In genomic region chr13:45046445-45046844, GRCh38 we compare ENCODE assay signal across 1 cellular context.
TF ChIP-seq lines count a peak whose summit lies in the region.

No MANE protein-coding gene starts in this region.

TF ChIP-seq in H1, 55 proteins besides CTCF, POLR2A, EP300 and RAD21:
- TF ChIP-seq GTF2F1 (IDR thresholded peaks at IDR 0.05; ENCODE audit: borderline replicate concordance, low read depth, low read length) (no peak), EZH2 (IDR thresholded peaks at IDR 0.05; ENCODE audit: low read depth, low read length, severe bottlenecking) (no peak), CREB1 (IDR thresholded peaks at IDR 0.05) (no peak), ASH2L (IDR thresholded peaks at IDR 0.05; ENCODE audit: low read length) (no peak), POU5F1 (IDR thresholded peaks at IDR 0.05; ENCODE audit: low read depth, low read length) (no peak), ATF2 (IDR thresholded peaks at IDR 0.05; ENCODE audit: low read length) (no peak), SAP30 (IDR thresholded peaks at IDR 0.05; ENCODE audit: insufficient read depth, insufficient replicate concordance, low read length) (no peak), BACH1 (IDR thresholded peaks at IDR 0.05; ENCODE audit: low read length) (no peak), E2F6 (IDR thresholded peaks at IDR 0.05) (no peak), GABPA (IDR thresholded peaks at IDR 0.05; ENCODE audit: borderline replicate concordance, insufficient read depth, low read length) (no peak), JUN (IDR thresholded peaks at IDR 0.05; ENCODE audit: low read depth, low read length) (no peak), ZNF274 (IDR thresholded peaks at IDR 0.05; ENCODE audit: borderline replicate concordance, extremely low read depth, low read length) (no peak), TEAD4 (IDR thresholded peaks at IDR 0.05; ENCODE audit: low read depth, low read length) (no peak), MAFK (IDR thresholded peaks at IDR 0.05; ENCODE audit: low read depth, low read length) (no peak)
